ENCODE assay signal across 8 cellular contexts in genomic region chr12:110741795-110742717, GRCh38. TPM values are rescaled to one million over a fixed set of nuclear protein-coding genes. Genes with fewer than 3 reads are reported as not detected.
DNase-seq lines count a peak whose midpoint lies in the region; ATAC-seq and TF ChIP-seq lines count a peak whose summit lies in the region.

No MANE protein-coding gene starts in this region.

- CTCF ChIA-PET in HCT116 (lab: Charles Lee) = no interaction called here

- H3K9me3 Mint-ChIP-seq in natural killer cell treated with Interleukin-12 subunit alpha and Interleukin-12 subunit beta and Interleukin-15 and Interleukin-18, amount 100 ng/mL, for 72 hours = no peaks in the 10 kb centered on the region

- intact Hi-C loops in HCT116 (cut with micrococcal nuclease) = loop anchor here (10.0 kb wide), 1 partner anchor 573 kb away; no protein-coding TSS in a partner anchor

- no peak for TF ChIP-seq POLR2A in HCT116 (IDR thresholded peaks at IDR 0.05; ENCODE audit: borderline replicate concordance, extremely low read depth, insufficient read depth, insufficient read length)

- no peaks in the 10 kb centered on the region for H3K27me3 Mint-ChIP-seq in natural killer cell treated with Interleukin-12 subunit alpha and Interleukin-12 subunit beta and Interleukin-15 and Interleukin-18, amount 100 ng/mL, for 72 hours

- RAD21 ChIA-PET in HCT116 (lab: Charles Lee; ENCODE audit: low non-redundant PET in 1 of 2, low total read pairs in 2 of 2, uncharacterized antibody in 2 of 2, unreplicated experiment in 2 of 2) = no interaction called here

- H3K9me3 ChIP-seq in HCT116 (ENCODE audit: control insufficient read depth in 1 of 2, insufficient read depth in 1 of 2, low read depth in 1 of 2, low read length in 2 of 2) = no peaks in the 10 kb centered on the region
- no peaks in the 10 kb centered on the region for H3K9me3 ChIP-seq in fibroblast of lung (ENCODE audit: control insufficient read depth, insufficient read depth, low read depth, low read length)

- TF ChIP-seq RAD21 in HCT116 (IDR thresholded peaks at IDR 0.05; ENCODE audit: low read depth) = no peak

- H3K4me2 ChIP-seq in HCT116 (ENCODE audit: low read length) (peak overlapping the region; percentile 95), fibroblast of lung (ENCODE audit: extremely low read depth, insufficient read depth, low read length) (peak overlapping the region; percentile 96)

- H3K4me1 ChIP-seq in HCT116 (ENCODE audit: control insufficient read depth in 1 of 2, insufficient read depth in 2 of 2, low read length in 2 of 2) = peaks cover 22 to 45% of the 10 kb centered on the region in 2 experiments
- H3K4me1 ChIP-seq in fibroblast of lung (ENCODE audit: control insufficient read depth, extremely low read depth, insufficient read depth, low read length) = peaks cover 8% of the 10 kb centered on the region

- TF ChIP-seq CTCF in HCT116 (IDR thresholded peaks at IDR 0.05 in 2 of 3, conservative IDR thresholded peaks at IDR 0.05 in 1 of 3; ENCODE audit: borderline replicate concordance in 1 of 3, insufficient read depth in 1 of 3, low read depth in 2 of 3, low read length in 2 of 3) = no peak
- no peak for TF ChIP-seq CTCF in fibroblast of lung (conservative IDR thresholded peaks at IDR 0.05 in 1 of 2, IDR thresholded peaks at IDR 0.05 in 1 of 2; ENCODE audit: low read depth in 1 of 2, low read length in 2 of 2)

- H3K79me2 ChIP-seq in HCT116 (ENCODE audit: insufficient read depth, low read length) (peaks cover 62% of the 10 kb centered on the region), fibroblast of lung (ENCODE audit: control insufficient read depth, insufficient read depth, low read length) (peaks cover 55% of the 10 kb centered on the region)

- peaks cover 11% of the 10 kb centered on the region for H3K36me3 Mint-ChIP-seq in natural killer cell treated with Interleukin-12 subunit alpha and Interleukin-12 subunit beta and Interleukin-15 and Interleukin-18, amount 100 ng/mL, for 72 hours

- H3K9ac ChIP-seq in HCT116 (ENCODE audit: low read length) (peak overlapping the region; percentile 95), fibroblast of lung (ENCODE audit: insufficient read depth, low read length) (peak overlapping the region; percentile 91)

- no peaks in the 10 kb centered on the region for H3K27me3 ChIP-seq in HCT116 (ENCODE audit: insufficient read depth, low read length)
- no peaks in the 10 kb centered on the region for H3K27me3 ChIP-seq in fibroblast of lung (ENCODE audit: control insufficient read depth, insufficient read depth, low read length)

- H3K27ac Mint-ChIP-seq in natural killer cell treated with Interleukin-12 subunit alpha and Interleukin-12 subunit beta and Interleukin-15 and Interleukin-18, amount 100 ng/mL, for 72 hours = peak overlapping the region; percentile 87 to 94

- DNase-seq in GM03348 (ENCODE audit: low spot score) (peak; percentile 36), HCT116 (ENCODE audit: low read depth, low spot score) (no peak), NCI-H1105 (lab: John Stamatoyannopoulos, UW) (peak; percentile 62), fibroblast of lung (ENCODE audit: low read depth in 2 of 2) (peak; percentile 42 to 44), SKM-1 (lab: John Stamatoyannopoulos, UW; ENCODE audit: unreplicated experiment) (no peak)
- peak; percentile 22 to 24 for DNase-seq in activated CD4-positive, alpha-beta T cell treated with anti-CD3 and anti-CD28 coated beads, Interleukin-2, amount 50 U/mL, for 48 hours
- no peak for DNase-seq in natural killer cell treated with Interleukin-12 subunit alpha and Interleukin-12 subunit beta and Interleukin-15 and Interleukin-18, amount 100 ng/mL, for 72 hours (ENCODE audit: low spot score)

- H3K4me1 Mint-ChIP-seq in natural killer cell treated with Interleukin-12 subunit alpha and Interleukin-12 subunit beta and Interleukin-15 and Interleukin-18, amount 100 ng/mL, for 72 hours (ENCODE audit: low read depth in 2 of 2) = peaks cover 49 to 50% of the 10 kb centered on the region in 2 donors

- H4K20me1 ChIP-seq in HCT116 (ENCODE audit: insufficient read depth) = peaks cover 42% of the 10 kb centered on the region
- H4K20me1 ChIP-seq in fibroblast of lung (ENCODE audit: control insufficient read depth, extremely low read depth, insufficient read depth, low read length) = peaks cover 7% of the 10 kb centered on the region

- H3K4me3 ChIP-seq in HCT116 (replicated peaks in 1 of 2; ENCODE audit: low read depth in 1 of 2, low read length in 2 of 2) (peak overlapping the region; percentile 80 to 89), fibroblast of lung (replicated peaks in 1 of 4; ENCODE audit: control extremely low read depth in 1 of 4, insufficient read depth in 1 of 4, low read depth in 3 of 4, low read length in 4 of 4) (peak overlapping the region; percentile 75 to 98 (median 93))

- POLR2A ChIA-PET in HCT116 (lab: Charles Lee) = interaction anchor here (0.9 to 1.1 kb wide), 2 partner anchors 11 kb away, joined by 4 read pairs; no protein-coding TSS in a partner anchor

- peak overlapping the region; percentile 99 for H3K4me3 Mint-ChIP-seq in natural killer cell treated with Interleukin-12 subunit alpha and Interleukin-12 subunit beta and Interleukin-15 and Interleukin-18, amount 100 ng/mL, for 72 hours

- H3K27ac ChIP-seq in HCT116 (ENCODE audit: low read depth, low read length) (peak overlapping the region; percentile 72), fibroblast of lung (ENCODE audit: insufficient read depth, low read length) (peak overlapping the region; percentile 73)

- peaks cover 4 to 19% of the 10 kb centered on the region in 2 experiments for H3K36me3 ChIP-seq in HCT116 (ENCODE audit: control insufficient read depth in 1 of 2, insufficient read depth in 2 of 2, low read length in 2 of 2)
- no peaks in the 10 kb centered on the region for H3K36me3 ChIP-seq in fibroblast of lung (ENCODE audit: control insufficient read depth, insufficient read depth, low read length)

- H2AFZ ChIP-seq in HCT116 (ENCODE audit: low read depth, low read length, poor library complexity, severe bottlenecking) (no peak overlapping the region), fibroblast of lung (ENCODE audit: low read length) (peak overlapping the region; percentile 29)

- peak; percentile 26 for ATAC-seq in HCT116
- ATAC-seq in natural killer cell treated with Interleukin-12 subunit alpha and Interleukin-12 subunit beta and Interleukin-15 and Interleukin-18, amount 100 ng/mL, for 72 hours = peak; percentile 19 to 26
- ATAC-seq in GM18519 (IDR thresholded peaks at IDR 0.05; ENCODE audit: low FRiP score, unreplicated experiment) = no peak

- no TSS peak for BruUV-seq in HCT116 (replicated peaks; lab: Mats Ljungman, UMichigan)

- no peaks in the 10 kb centered on the region for H3K9me2 ChIP-seq in HCT116 (ENCODE audit: insufficient read depth)

TF ChIP-seq in HCT116, 20 proteins besides CTCF, POLR2A, EP300 and RAD21:
- TF ChIP-seq EZH2phosphoT487 (IDR thresholded peaks at IDR 0.05; ENCODE audit: borderline replicate concordance) = no peak
- TF ChIP-seq MAX (IDR thresholded peaks at IDR 0.05) = peak; percentile 27; the same call in 1 of the 2 replicates

RNA-seq across cellular contexts. Expression of gene PPP1CC, which starts 0.6 kb away (rescaled TPM):
- total RNA-seq in HCT116 (2021; ENCODE audit: unreplicated experiment) = 248 TPM
- polyA plus RNA-seq in HCT116 (2012) = 126 and 174 TPM in 2 replicates
- total RNA-seq in fibroblast of lung = 98.9 and 112 TPM in 2 replicates
- 110 and 125 TPM in 2 replicates for polyA plus RNA-seq in fibroblast of lung
- polyA plus RNA-seq in fibroblast of lung (2012) = 90.9 and 113 TPM in 2 replicates
- polyA minus RNA-seq in fibroblast of lung (ENCODE audit: low replicate concordance) = 31.4 and 40.3 TPM in 2 replicates
- 100 to 1,000 TPM; 140 to 143 TPM for total RNA-seq in natural killer cell treated with Interleukin-12 subunit alpha and Interleukin-12 subunit beta and Interleukin-15 and Interleukin-18, amount 100 ng/mL, for 72 hours

RNA-seq across cellular contexts. Expression of gene HVCN1, which starts 53.1 kb away (rescaled TPM):
- total RNA-seq in HCT116 (2021; ENCODE audit: unreplicated experiment) (0.15 TPM), fibroblast of lung (5.9 and 7.4 TPM in 2 replicates)
- 0.19 and 0.31 TPM in 2 replicates for polyA plus RNA-seq in HCT116 (2012)
- polyA plus RNA-seq in fibroblast of lung = 3.6 and 3.8 TPM in 2 replicates
- 2.5 and 2.7 TPM in 2 replicates for polyA plus RNA-seq in fibroblast of lung (2012)
- 3.0 and 5.2 TPM in 2 replicates for polyA minus RNA-seq in fibroblast of lung (ENCODE audit: low replicate concordance)
- total RNA-seq in natural killer cell treated with Interleukin-12 subunit alpha and Interleukin-12 subunit beta and Interleukin-15 and Interleukin-18, amount 100 ng/mL, for 72 hours = 1 to 10 TPM in 1 of 2 donors, under 1 TPM in 1; 1.00 to 3.3 TPM

Comparison
In these comparisons a context has a peak if more than half of its experiments do, and no peak if none do; other contexts are left out.
1. DNase-seq: peak in GM03348 (single experiment), NCI-H1105 (single experiment), activated CD4-positive, alpha-beta T cell treated with anti-CD3 and anti-CD28 coated beads, Interleukin-2, amount 50 U/mL, for 48 hours (2 of 2) and fibroblast of lung (2 of 2); none in HCT116 (single experiment), natural killer cell treated with Interleukin-12 subunit alpha and Interleukin-12 subunit beta and Interleukin-15 and Interleukin-18, amount 100 ng/mL, for 72 hours (single experiment) and SKM-1 (single experiment).